Comparison of ENCODE assay signal across 2 cellular contexts in the genomic region with DNA sequence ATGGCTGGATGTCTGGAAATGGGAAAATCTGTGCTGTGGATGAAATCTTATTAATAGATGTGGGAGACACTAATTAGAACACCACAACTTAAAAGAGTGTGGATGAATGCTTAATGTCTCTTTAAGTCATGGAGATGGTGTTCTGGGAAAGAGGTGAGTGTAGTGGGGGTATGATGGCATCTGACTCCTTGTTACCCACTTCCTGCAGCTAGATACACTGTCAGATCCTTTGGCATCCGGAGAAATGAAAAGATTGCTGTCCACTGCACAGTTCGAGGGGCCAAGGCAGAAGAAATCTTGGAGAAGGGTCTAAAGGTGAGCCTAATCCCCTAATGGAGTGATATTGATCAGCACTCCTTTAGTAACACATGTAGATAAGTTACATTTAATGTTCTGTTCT.
TF ChIP-seq lines count a peak whose summit lies in the region.

No MANE protein-coding gene starts in this region.

TF ChIP-seq in IMR-90, 13 proteins besides CTCF, POLR2A, EP300 and RAD21:
- no peak for TF ChIP-seq MXI1 (IDR thresholded peaks at IDR 0.05; ENCODE audit: borderline replicate concordance, low read depth, low read length)
- TF ChIP-seq RCOR1 (IDR thresholded peaks at IDR 0.05; ENCODE audit: insufficient replicate concordance, low read length): no peak
- TF ChIP-seq MAFK (IDR thresholded peaks at IDR 0.05; ENCODE audit: low read depth, low read length): no peak
- no peak for TF ChIP-seq BHLHE40 (IDR thresholded peaks at IDR 0.05; ENCODE audit: low read depth, low read length)
- TF ChIP-seq RFX5 (IDR thresholded peaks at IDR 0.05; ENCODE audit: low read depth, low read length): no peak
- TF ChIP-seq, protein P1, sequence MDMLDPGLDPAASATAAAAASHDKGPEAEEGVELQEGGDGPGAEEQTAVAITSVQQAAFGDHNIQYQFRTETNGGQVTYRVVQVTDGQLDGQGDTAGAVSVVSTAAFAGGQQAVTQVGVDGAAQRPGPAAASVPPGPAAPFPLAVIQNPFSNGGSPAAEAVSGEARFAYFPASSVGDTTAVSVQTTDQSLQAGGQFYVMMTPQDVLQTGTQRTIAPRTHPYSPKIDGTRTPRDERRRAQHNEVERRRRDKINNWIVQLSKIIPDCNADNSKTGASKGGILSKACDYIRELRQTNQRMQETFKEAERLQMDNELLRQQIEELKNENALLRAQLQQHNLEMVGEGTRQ (IDR thresholded peaks at IDR 0.05; ENCODE audit: low read depth, low read length): no peak
- no peak for TF ChIP-seq CHD1 (IDR thresholded peaks at IDR 0.05; ENCODE audit: low read depth, low read length)
- no peak for TF ChIP-seq FOS (IDR thresholded peaks at IDR 0.05; ENCODE audit: low read depth, low read length)
- TF ChIP-seq NFE2L2 (IDR thresholded peaks at IDR 0.05; ENCODE audit: low read depth, low read length): no peak
- TF ChIP-seq, protein P2, sequence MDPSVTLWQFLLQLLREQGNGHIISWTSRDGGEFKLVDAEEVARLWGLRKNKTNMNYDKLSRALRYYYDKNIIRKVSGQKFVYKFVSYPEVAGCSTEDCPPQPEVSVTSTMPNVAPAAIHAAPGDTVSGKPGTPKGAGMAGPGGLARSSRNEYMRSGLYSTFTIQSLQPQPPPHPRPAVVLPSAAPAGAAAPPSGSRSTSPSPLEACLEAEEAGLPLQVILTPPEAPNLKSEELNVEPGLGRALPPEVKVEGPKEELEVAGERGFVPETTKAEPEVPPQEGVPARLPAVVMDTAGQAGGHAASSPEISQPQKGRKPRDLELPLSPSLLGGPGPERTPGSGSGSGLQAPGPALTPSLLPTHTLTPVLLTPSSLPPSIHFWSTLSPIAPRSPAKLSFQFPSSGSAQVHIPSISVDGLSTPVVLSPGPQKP (IDR thresholded peaks at IDR 0.05; ENCODE audit: borderline replicate concordance, low read depth, low read length): no peak
- TF ChIP-seq MAZ (IDR thresholded peaks at IDR 0.05; ENCODE audit: borderline replicate concordance, low read depth, low read length): no peak
- no peak for TF ChIP-seq SMC3 (IDR thresholded peaks at IDR 0.05; ENCODE audit: low read depth, low read length)
- TF ChIP-seq CEBPB (IDR thresholded peaks at IDR 0.05; ENCODE audit: low read depth, low read length): no peak

TF ChIP-seq in GM12878, 131 proteins besides CTCF, POLR2A, EP300 and RAD21:
- TF ChIP-seq SMAD5 (IDR thresholded peaks at IDR 0.05; ENCODE audit: low read depth) (0 out of 2 replicates have a peak, but pooled peaks have one; percentile 41), DPF2 (IDR thresholded peaks at IDR 0.05) (no peak)
